9 cellular contexts compared by ENCODE assay signal in the genomic region with DNA sequence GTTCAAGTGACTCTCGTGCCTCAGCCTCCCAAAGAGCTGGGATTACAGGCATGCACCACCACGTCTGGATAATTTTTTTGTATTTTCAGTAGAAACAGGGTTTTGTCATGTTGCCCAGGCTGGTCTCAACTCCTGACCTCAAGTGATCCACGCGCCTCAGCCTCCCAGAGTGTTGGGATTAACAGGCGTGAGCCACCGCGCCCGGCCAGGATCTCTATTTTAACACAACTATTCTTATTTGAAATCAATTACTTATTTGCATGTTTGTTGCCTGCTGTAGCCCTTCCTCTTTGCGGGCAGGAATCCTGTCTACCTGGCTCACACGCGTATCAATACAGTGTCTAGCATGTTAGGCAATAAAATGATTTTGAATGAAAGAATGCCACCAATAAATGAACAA. TPM values are rescaled to one million over a fixed set of nuclear protein-coding genes. Genes with fewer than 3 reads are reported as not detected.
DNase-seq lines count a peak whose midpoint lies in the region; ATAC-seq and TF ChIP-seq lines count a peak whose summit lies in the region.
"Had no signal": no experiment of that assay in that cellular context is flagged by ENCODE, and none has a peak within 500 bp of the region (broad histone marks: within the 10 kb centered on the region; RNA-seq: fewer than 3 reads in every experiment).

No MANE protein-coding gene starts in this region.

- H3K4me3 Mint-ChIP-seq in activated naive CD8-positive, alpha-beta T cell, result peak overlapping the region; percentile 97
- H3K4me3 Mint-ChIP-seq in naive thymus-derived CD8-positive, alpha-beta T cell, result peak overlapping the region; percentile 92 to 99 (median 96)

- no peaks in the 10 kb centered on the region for H3K9me3 ChIP-seq in BE2C
- H3K9me3 ChIP-seq in HAP-1, result no peaks in the 10 kb centered on the region
- H3K9me3 ChIP-seq: esophagus squamous epithelium had no signal

- H3K27ac Mint-ChIP-seq in activated naive CD8-positive, alpha-beta T cell, result peak overlapping the region; percentile 89
- peak overlapping the region; percentile 86 to 97 (median 94) for H3K27ac Mint-ChIP-seq in naive thymus-derived CD8-positive, alpha-beta T cell

- H3K9me3 Mint-ChIP-seq in activated naive CD8-positive, alpha-beta T cell (ENCODE audit: low read depth), result no peaks in the 10 kb centered on the region
- H3K9me3 Mint-ChIP-seq in naive thymus-derived CD8-positive, alpha-beta T cell, result no peaks in the 10 kb centered on the region

- no peak for ATAC-seq in naive thymus-derived CD8-positive, alpha-beta T cell

- H3K27me3 ChIP-seq in BE2C (no peaks in the 10 kb centered on the region), HAP-1 (ENCODE audit: low read depth) (no peaks in the 10 kb centered on the region; the same call in 1 of the 2 replicates)
- H3K27me3 ChIP-seq: esophagus squamous epithelium had no signal

- peaks cover under 1% of the 10 kb centered on the region; the same call in 1 of the 2 replicates for H3K36me3 ChIP-seq in BE2C
- peaks cover 8% of the 10 kb centered on the region for H3K36me3 ChIP-seq in HAP-1 (replicated peaks)

- H3K4me1 ChIP-seq in BE2C (peaks cover 3% of the 10 kb centered on the region; the same call in 1 of the 2 replicates), HAP-1 (peaks cover 9% of the 10 kb centered on the region)

- H3K4me3 ChIP-seq in BE2C (ENCODE audit: low read depth, low read length), result peak overlapping the region; percentile 64; the same call in 1 of the 2 replicates
- peak overlapping the region; percentile 96; the same call in 1 of the 2 replicates for H3K4me3 ChIP-seq in HAP-1

- no peak for TF ChIP-seq CTCF in BE2C (IDR thresholded peaks at IDR 0.05; ENCODE audit: low read depth, low read length)

- no peaks in the 10 kb centered on the region for H3K27me3 Mint-ChIP-seq in activated naive CD8-positive, alpha-beta T cell
- H3K27me3 Mint-ChIP-seq in naive thymus-derived CD8-positive, alpha-beta T cell, result no peaks in the 10 kb centered on the region

- POLR2A ChIA-PET in naive thymus-derived CD8-positive, alpha-beta T cell (lab: Charles Lee), result interaction anchor here (0.7 to 2.5 kb wide), 2 partner anchors 42 to 132 kb away, joined by 3 to 29 read pairs; a partner anchor contains a TSS

- DNase-seq in BE2C (no peak), HAP-1 (ENCODE audit: low spot score in 2 of 2) (no peak), inferior parietal cortex (ENCODE audit: extremely low spot score) (no peak), germinal center (ENCODE audit: low spot score) (no peak), NCI-H748 (lab: John Stamatoyannopoulos, UW; ENCODE audit: unreplicated experiment) (no peak)
- no peak for DNase-seq in naive thymus-derived CD8-positive, alpha-beta T cell
- DNase-seq in activated effector memory CD4-positive, alpha-beta T cell treated with Interleukin-2 at 50 U/mL for 16 hours, result no peak

- H3K4me1 Mint-ChIP-seq in activated naive CD8-positive, alpha-beta T cell (ENCODE audit: low read depth), result peaks cover 26% of the 10 kb centered on the region
- peaks cover 5 to 32% (median 20%) of the 10 kb centered on the region in 4 donors for H3K4me1 Mint-ChIP-seq in naive thymus-derived CD8-positive, alpha-beta T cell

- in situ Hi-C loops in HAP-1 (cut with MboI; ENCODE audit: low sequenced_read_pairs), result loop anchor here (10.0 kb wide), 1 partner anchor 191 kb away; no protein-coding TSS in a partner anchor

- peaks cover 2% of the 10 kb centered on the region for H3K36me3 Mint-ChIP-seq in activated naive CD8-positive, alpha-beta T cell
- peaks cover 0 to 15% (median 0%) of the 10 kb centered on the region in 3 donors for H3K36me3 Mint-ChIP-seq in naive thymus-derived CD8-positive, alpha-beta T cell

RNA-seq across cellular contexts. Expression of a gene that starts 0.8 kb away (rescaled TPM):
- polyA plus RNA-seq in BE2C (2012; ENCODE audit: insufficient read depth, insufficient read length, low read depth), result 13.2 TPM
- total RNA-seq in naive thymus-derived CD8-positive, alpha-beta T cell, result 10 to 100 TPM; 29.6 to 32.7 TPM
- 10 to 100 TPM; 10.8 to 20.6 (median 12.3) TPM for polyA plus RNA-seq in naive thymus-derived CD8-positive, alpha-beta T cell

RNA-seq across cellular contexts. Expression of a gene that starts 41.6 kb away (rescaled TPM):
- 16.1 TPM for polyA plus RNA-seq in BE2C (2012; ENCODE audit: insufficient read depth, insufficient read length, low read depth)
- 10 to 100 TPM; 20.7 to 23.3 TPM for total RNA-seq in naive thymus-derived CD8-positive, alpha-beta T cell
- polyA plus RNA-seq in naive thymus-derived CD8-positive, alpha-beta T cell, result 1 to 10 TPM; 5.5 to 6.7 (median 5.6) TPM
